Comparison of ENCODE assay signal across 20 cellular contexts in the genomic region with DNA sequence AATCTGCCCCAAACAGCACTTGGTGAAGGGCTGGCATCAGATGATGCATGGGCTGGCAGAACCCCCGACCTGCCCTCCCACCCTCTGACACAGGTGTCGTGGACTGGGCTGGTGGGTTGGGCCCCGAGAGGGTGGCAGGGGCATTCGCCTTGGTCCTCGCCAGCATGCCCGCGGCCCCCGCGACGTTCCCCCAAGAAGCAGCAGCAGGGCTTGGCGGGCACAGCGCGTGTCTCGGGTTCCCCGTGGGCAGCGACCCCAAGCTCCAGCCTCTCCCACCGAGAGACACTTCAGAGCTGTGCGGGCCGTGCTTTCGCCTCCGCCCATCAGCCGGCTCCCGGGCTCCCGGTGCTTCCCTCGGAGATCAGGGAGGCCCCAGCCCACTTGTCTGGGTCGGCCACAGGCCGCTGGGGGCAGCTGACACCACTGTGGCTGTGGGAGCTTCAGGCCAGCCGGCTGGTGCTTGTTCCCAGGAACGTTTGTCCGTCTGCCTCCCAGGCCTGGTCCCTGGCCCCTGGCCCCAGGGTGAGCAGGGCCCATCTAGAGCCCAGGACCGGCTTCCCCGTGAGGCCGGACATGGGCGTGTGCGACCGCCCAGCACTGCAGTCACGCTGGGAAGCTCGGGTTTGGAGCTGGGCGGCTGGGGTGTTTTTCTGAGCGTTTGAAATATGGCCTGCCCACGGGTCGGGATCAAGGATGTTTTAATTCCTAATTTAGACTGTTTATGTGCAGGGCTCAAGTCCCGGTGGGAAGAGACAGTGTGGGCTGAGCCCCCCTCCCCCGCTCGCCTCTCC. TPM values are rescaled to one million over a fixed set of nuclear protein-coding genes. Genes with fewer than 3 reads are reported as not detected.
DNase-seq lines count a peak whose midpoint lies in the region; ATAC-seq and TF ChIP-seq lines count a peak whose summit lies in the region.
"Had no signal": no experiment of that assay in that cellular context is flagged by ENCODE, and none has a peak within 500 bp of the region (broad histone marks: within the 10 kb centered on the region; RNA-seq: fewer than 3 reads in every experiment).

No MANE protein-coding gene starts in this region.

- H3K27ac ChIP-seq in Panc1 (ENCODE audit: low read length) (peak overlapping the region; percentile 29; the same call in 1 of the 2 replicates), esophagus muscularis mucosa (replicated peaks in 1 of 4) (peak overlapping the region; percentile 92 to 98 (median 94)), thoracic aorta (peak overlapping the region; percentile 7 to 16)
- H3K27ac ChIP-seq: adrenal gland, KMS-11 had no signal

- in situ Hi-C loops in Panc1 (cut with HindIII; ENCODE audit: low pct_unique_long_range_greater_than_20kb, low sequenced_read_pairs) = no loop called here

- H3K4me1 ChIP-seq in Panc1 (ENCODE audit: control insufficient read depth, insufficient read depth, low read length) (peaks cover 20% of the 10 kb centered on the region), esophagus muscularis mucosa (peaks cover 18 to 100% (median 100%) of the 10 kb centered on the region in 4 donors), thoracic aorta (ENCODE audit: control insufficient read depth in 1 of 2, low read depth in 2 of 2) (peaks cover 4 to 8% of the 10 kb centered on the region in 2 donors)

- ATAC-seq in Panc1 = peak; percentile 34
- ATAC-seq in thoracic aorta (ENCODE audit: insufficient number of reproducible peaks, low FRiP score, low read depth) = no peak
- no peak for ATAC-seq in HG02610 (IDR thresholded peaks at IDR 0.05; ENCODE audit: unreplicated experiment)
- ATAC-seq: activated CD4-positive, CD25-positive, alpha-beta regulatory T cell treated with anti-CD3 and anti-CD28 coated beads, Interleukin-2, amount 50 U/mL, for 24 hours had no signal

- intact Hi-C loops in Panc1 (cut with micrococcal nuclease; ENCODE audit: unreplicated experiment) = no loop called here
- intact Hi-C loops in esophagus muscularis mucosa (cut with DNase I) = no loop called here

- H3K9me3 ChIP-seq in Panc1 (ENCODE audit: control insufficient read depth, insufficient read depth, low read depth, low read length) = no peaks in the 10 kb centered on the region
- no peaks in the 10 kb centered on the region for H3K9me3 ChIP-seq in esophagus muscularis mucosa
- H3K9me3 ChIP-seq in thoracic aorta = no peaks in the 10 kb centered on the region
- H3K9me3 ChIP-seq: adrenal gland, SK-N-SH had no signal

- H3K4me3 ChIP-seq in Panc1 (ENCODE audit: low read depth in 2 of 2, low read length in 2 of 2) (no peak overlapping the region), esophagus muscularis mucosa (peak overlapping the region; percentile 29 to 47 (median 40)), thoracic aorta (peak overlapping the region; percentile 41)
- H3K4me3 ChIP-seq: adrenal gland had no signal

- no peak for TF ChIP-seq CTCF in Panc1 (IDR thresholded peaks at IDR 0.05)
- TF ChIP-seq CTCF in esophagus muscularis mucosa (IDR thresholded peaks at IDR 0.05) = peak in 1 of 3 experiments; percentile 23
- no peak for TF ChIP-seq CTCF in thoracic aorta (IDR thresholded peaks at IDR 0.05)

- TF ChIP-seq EP300 in esophagus muscularis mucosa (IDR thresholded peaks at IDR 0.05) = no peak

- no peaks in the 10 kb centered on the region for H3K36me3 ChIP-seq in Panc1 (ENCODE audit: control insufficient read depth, insufficient read depth, low read length)
- no peaks in the 10 kb centered on the region for H3K36me3 ChIP-seq in esophagus muscularis mucosa
- H3K36me3 ChIP-seq in thoracic aorta = no peaks in the 10 kb centered on the region
- H3K36me3 ChIP-seq: adrenal gland had no signal

- no TSS peak for BruUV-seq in Panc1 (replicated peaks; lab: Mats Ljungman, UMichigan)

- CTCF ChIA-PET in Panc1 (lab: Charles Lee) = no interaction called here

- WGBS in esophagus muscularis mucosa = 11% methylated on average over 12 of the region's 45 CpGs

- TF ChIP-seq POLR2A in esophagus muscularis mucosa (IDR thresholded peaks at IDR 0.05; ENCODE audit: low read depth) = no peak

- POLR2A ChIA-PET in Panc1 (lab: Charles Lee) = interaction anchor here (0.6 kb wide), 1 partner anchor 14 kb away, joined by 3 read pairs; no protein-coding TSS in a partner anchor

- no peaks in the 10 kb centered on the region for H3K27me3 ChIP-seq in Panc1 (ENCODE audit: control insufficient read depth, insufficient read depth, low read length)
- peaks cover 0 to 21% (median 0%) of the 10 kb centered on the region in 4 donors for H3K27me3 ChIP-seq in esophagus muscularis mucosa
- no peaks in the 10 kb centered on the region for H3K27me3 ChIP-seq in thoracic aorta (replicated peaks; ENCODE audit: insufficient read depth)
- H3K27me3 ChIP-seq: adrenal gland had no signal

- DNase-seq in Panc1 (ENCODE audit: low read depth, low spot score) = no peak
- DNase-seq in esophagus muscularis mucosa (ENCODE audit: extremely low spot score) = no peak
- peak; percentile 51 for DNase-seq in myocyte (ENCODE audit: low read depth)
- DNase-seq in thoracic aorta (ENCODE audit: low spot score) = no peak
- no peak for DNase-seq in NCI-H2029 (lab: John Stamatoyannopoulos, UW)
- no peak for DNase-seq in NCI-H1436 treated with DMSO at 0.1 percent for 48 hours (lab: John Stamatoyannopoulos, UW)
- DNase-seq in NAMALWA (ENCODE audit: low spot score) = no peak
- DNase-seq: activated effector memory CD4-positive, alpha-beta T cell treated with Interleukin-2 at 50 U/mL for 16 hours; adrenal gland; cerebellar nuclear complex; foreskin melanocyte; NCI-H82; SK-N-SH; substantia nigra; T-helper 9 cell had no signal

RNA-seq across cellular contexts. Expression of a gene that starts 16.6 kb away (rescaled TPM):
- 31.1 TPM for total RNA-seq in Panc1 (2021; ENCODE audit: unreplicated experiment)
- polyA plus RNA-seq in Panc1 (2012; ENCODE audit: insufficient read length) = 40.3 TPM
- 100 to 1,000 TPM; 225 to 361 (median 259) TPM for total RNA-seq in esophagus muscularis mucosa
- total RNA-seq in myocyte = 0.16 and 0.21 TPM in 2 replicates
- polyA plus RNA-seq in myocyte (2012) = 0.40 TPM
- total RNA-seq in thoracic aorta = 10 to 100 TPM; 14.7 to 33.0 TPM
- polyA plus RNA-seq: SK-N-SH had no signal

RNA-seq across cellular contexts. Expression of a gene that starts 55.6 kb away (rescaled TPM):
- total RNA-seq in Panc1 (2021; ENCODE audit: unreplicated experiment) (4.6 TPM), esophagus muscularis mucosa (1 to 10 TPM in 2 of 4 donors, under 1 TPM in 2; 0.39 to 2.9 (median 1.00) TPM), myocyte (not detected in 2 replicates), thoracic aorta (under 1 TPM in 1 of 2 donors, not detected in 1; 0.54 TPM)
- 2.4 TPM for polyA plus RNA-seq in Panc1 (2012; ENCODE audit: insufficient read length)
- not detected for polyA plus RNA-seq in myocyte (2012)
- total RNA-seq: G401, lung microvascular endothelial cell had no signal
- polyA plus RNA-seq: SK-N-SH had no signal

Comparison
In these comparisons a context has a peak if more than half of its experiments do, and no peak if none do; other contexts are left out.
1. H3K27ac ChIP-seq: peak in every context shown above with its lines; median percentile 94 in esophagus muscularis mucosa; 29 in Panc1; 12 in thoracic aorta.
2. H3K4me3 ChIP-seq: peak in esophagus muscularis mucosa (4 of 4) and thoracic aorta (single experiment); none in Panc1 (0 of 2).
3. RNA of a gene that starts 16.6 kb away (total RNA-seq): 225 to 361 TPM in esophagus muscularis mucosa, 14.7 to 33.0 TPM in thoracic aorta and 31.1 TPM in Panc1 (single experiment); 0.16 to 0.21 TPM in myocyte; every median in the first group is over 10 times any median in the second.